ENCODE assay signal across 17 cellular contexts in genomic region chr1:8349473-8349865, GRCh38. TPM values are rescaled to one million over a fixed set of nuclear protein-coding genes. Genes with fewer than 3 reads are reported as not detected.
DNase-seq lines count a peak whose midpoint lies in the region; ATAC-seq, FAIRE-seq and TF ChIP-seq lines count a peak whose summit lies in the region.
"Had no signal": no experiment of that assay in that cellular context is flagged by ENCODE, and none has a peak within 500 bp of the region (broad histone marks: within the 10 kb centered on the region; RNA-seq: fewer than 3 reads in every experiment).

No MANE protein-coding gene starts in this region.

- H3K27me3 ChIP-seq in stomach = no peaks in the 10 kb centered on the region
- H3K27me3 ChIP-seq in CD8-positive, alpha-beta T cell (ENCODE audit: insufficient read depth, low read length) = no peaks in the 10 kb centered on the region
- H3K27me3 ChIP-seq: testis had no signal

- intact Hi-C loops in stomach (cut with DNase I; ENCODE audit: low total_unique reads) = no loop called here
- intact Hi-C loops in CD8-positive, alpha-beta T cell (cut with DNase I, micrococcal nuclease) = loop anchor here (1.0 to 10.0 kb wide), 5 partner anchors 318 to 675 kb away; no protein-coding TSS in a partner anchor

- FAIRE-seq in HTR-8/SVneo (lab: Jason Lieb, UNC) (peak; percentile 70), GM12892 (lab: Jason Lieb, UNC) (no peak)
- FAIRE-seq: frontal cortex, G401.6 had no signal

- no peak for TF ChIP-seq POLR2A in stomach (IDR thresholded peaks at IDR 0.05)
- TF ChIP-seq POLR2A in GM12892 (IDR thresholded peaks at IDR 0.05; ENCODE audit: low read depth, low read length) = no peak

- H3K36me3 ChIP-seq in stomach = peaks cover 8 to 23% (median 19%) of the 10 kb centered on the region in 4 donors
- peaks cover 9% of the 10 kb centered on the region for H3K36me3 ChIP-seq in CD8-positive, alpha-beta T cell (ENCODE audit: insufficient read depth, low read length)

- H3K9me3 Mint-ChIP-seq in glutamatergic neuron (ENCODE audit: unreplicated experiment) = peaks cover 30% of the 10 kb centered on the region
- no peaks in the 10 kb centered on the region for H3K9me3 Mint-ChIP-seq in CD8-positive, alpha-beta T cell
- H3K9me3 Mint-ChIP-seq: activated CD4-positive, alpha-beta memory T cell treated with anti-CD3 and anti-CD28 coated beads for 36 hours; nephron had no signal

- TF ChIP-seq CTCF in glutamatergic neuron (IDR thresholded peaks at IDR 0.05; ENCODE audit: partially characterized antibody, unreplicated experiment) = no peak
- no peak for TF ChIP-seq CTCF in stomach (IDR thresholded peaks at IDR 0.05)
- no peak for TF ChIP-seq CTCF in CD8-positive, alpha-beta T cell (IDR thresholded peaks at IDR 0.05)

- POLR2A ChIA-PET in CD8-positive, alpha-beta T cell (lab: Charles Lee) = interaction anchor here (0.6 to 2.1 kb wide), 3 partner anchors 247 to 355 kb away, joined by 3 to 9 read pairs (median 5); no protein-coding TSS in a partner anchor

- TF ChIP-seq EP300 in stomach (IDR thresholded peaks at IDR 0.05) = no peak

- CTCF ChIA-PET in CD8-positive, alpha-beta T cell (lab: Charles Lee) = interaction anchor here (0.6 to 7.3 kb wide), 16 partner anchors 9 to 374 kb away, joined by 3 to 192 read pairs (median 5); no protein-coding TSS in a partner anchor

- no peak overlapping the region for H3K4me3 Mint-ChIP-seq in glutamatergic neuron (ENCODE audit: unreplicated experiment)
- no peak overlapping the region for H3K4me3 Mint-ChIP-seq in CD8-positive, alpha-beta T cell
- H3K4me3 Mint-ChIP-seq: activated CD4-positive, alpha-beta memory T cell treated with anti-CD3 and anti-CD28 coated beads for 36 hours; nephron had no signal

- H3K27ac ChIP-seq in stomach = peak overlapping the region in 3 of 5 donors; percentile 7 to 78 (median 56)
- no peak overlapping the region for H3K27ac ChIP-seq in CD8-positive, alpha-beta T cell (ENCODE audit: low read depth, low read length)
- H3K27ac ChIP-seq: BLaER1 treated with 17β-estradiol and CSF1 and Interleukin-3, amounts not matched to agents 10 nM and 100 nM had no signal

- no peak for DNase-seq in HTR-8/SVneo (ENCODE audit: insufficient read length, low spot score)
- DNase-seq in NAMALWA (ENCODE audit: low spot score) = peak; percentile 41
- no peak for DNase-seq in glutamatergic neuron
- DNase-seq in stomach = no peak
- no peak for DNase-seq in SK-N-DZ (ENCODE audit: low spot score)
- DNase-seq in CD8-positive, alpha-beta T cell = no peak
- DNase-seq in GM12892 (ENCODE audit: insufficient read length) = no peak
- DNase-seq: esophagus squamous epithelium, NCI-H524 treated with DMSO at 0.1 percent for 48 hours, SHP77 treated with DMSO at 0.1 percent for 48 hours had no signal

- peaks cover 9 to 68% (median 27%) of the 10 kb centered on the region in 4 donors for H3K4me1 ChIP-seq in stomach
- peaks cover 3% of the 10 kb centered on the region for H3K4me1 ChIP-seq in CD8-positive, alpha-beta T cell (ENCODE audit: insufficient read depth, low read length)

- WGBS in stomach, 5 donors = 63 to 77% (median 75%) methylated on average over 9 of the region's 9 CpGs

- H3K4me1 Mint-ChIP-seq in glutamatergic neuron (ENCODE audit: low read depth, unreplicated experiment) = peaks cover 16% of the 10 kb centered on the region
- H3K4me1 Mint-ChIP-seq in CD8-positive, alpha-beta T cell (ENCODE audit: low read depth) = peaks cover 4% of the 10 kb centered on the region

- no peak overlapping the region for H3K4me3 ChIP-seq in stomach
- no peak overlapping the region for H3K4me3 ChIP-seq in CD8-positive, alpha-beta T cell (ENCODE audit: low read depth, low read length)
- H3K4me3 ChIP-seq: BLaER1 treated with 17β-estradiol and CSF1 and Interleukin-3, amounts not matched to agents 10 nM and 100 nM; esophagus squamous epithelium; smooth muscle cell; testis had no signal

- no peak for ATAC-seq in CD8-positive, alpha-beta T cell

- H3K9me3 ChIP-seq in stomach = no peaks in the 10 kb centered on the region
- H3K9me3 ChIP-seq in CD8-positive, alpha-beta T cell (ENCODE audit: low read length) = no peaks in the 10 kb centered on the region
- H3K9me3 ChIP-seq: BLaER1 treated with 17β-estradiol and CSF1 and Interleukin-3, amounts not matched to agents 10 nM and 100 nM; esophagus squamous epithelium; testis had no signal

- H3K27me3 Mint-ChIP-seq in glutamatergic neuron (ENCODE audit: unreplicated experiment) = peaks cover 33% of the 10 kb centered on the region
- H3K27me3 Mint-ChIP-seq in CD8-positive, alpha-beta T cell (ENCODE audit: low read depth) = peaks cover 2% of the 10 kb centered on the region

- H3K27ac Mint-ChIP-seq in glutamatergic neuron (ENCODE audit: unreplicated experiment) = peak overlapping the region; percentile 33
- no peak overlapping the region for H3K27ac Mint-ChIP-seq in CD8-positive, alpha-beta T cell
- H3K27ac Mint-ChIP-seq: activated CD4-positive, alpha-beta memory T cell treated with anti-CD3 and anti-CD28 coated beads for 36 hours had no signal

- peaks cover 5% of the 10 kb centered on the region for H3K36me3 Mint-ChIP-seq in glutamatergic neuron (ENCODE audit: unreplicated experiment)
- peaks cover 17% of the 10 kb centered on the region for H3K36me3 Mint-ChIP-seq in CD8-positive, alpha-beta T cell
- H3K36me3 Mint-ChIP-seq: activated CD4-positive, alpha-beta memory T cell treated with anti-CD3 and anti-CD28 coated beads for 36 hours had no signal

RNA-seq across cellular contexts. Expression of gene SLC45A1, which starts 31.6 kb away (rescaled TPM):
- total RNA-seq in glutamatergic neuron (ENCODE audit: unreplicated experiment) = 6.1 TPM
- total RNA-seq in stomach = 1 to 10 TPM in 2 of 5 donors, not detected in 3; 2.4 to 3.0 TPM
- polyA plus RNA-seq in stomach = 1 to 10 TPM; 1.1 to 2.5 (median 1.6) TPM
- polyA plus RNA-seq in SK-N-DZ (2014; cell fraction: cytosol; rRNA removed) = 0.12 and 0.20 TPM in 2 replicates
- not detected in 2 replicates for polyA plus RNA-seq in SK-N-DZ (2014; cell fraction: nucleus; rRNA removed)
- under 1 TPM; 0.60 to 0.75 TPM for total RNA-seq in CD8-positive, alpha-beta T cell
- polyA plus RNA-seq in GM12892 (2012; ENCODE audit: missing spikeins) = not detected
